Comparison of ENCODE assay signal across 11 cellular contexts in genomic region chr12:107081778-107082177, GRCh38.
"Had no signal": no experiment of that assay in that cellular context is flagged by ENCODE, and none has a peak within 500 bp of the region (broad histone marks: within the 10 kb centered on the region; RNA-seq: fewer than 3 reads in every experiment).

No MANE protein-coding gene starts in this region.

- H3K4me2 ChIP-seq: GM23338 had no signal

- FAIRE-seq: H1, H54 had no signal

- DNase-seq: GM23248, GOT3, H7, H9, HCEC 1CT, HFFc6 had no signal

- H3K27ac ChIP-seq: GM23248 had no signal

- H2AFZ ChIP-seq: GM23248, GM23338 had no signal

- H3K4me1 ChIP-seq: HAP-1 had no signal

- H3K4me3 ChIP-seq: GM23248, GM23338, HAP-1 had no signal

- H3K9ac ChIP-seq: GM23248 had no signal

- H3K36me3 ChIP-seq: HAP-1 had no signal

- ATAC-seq: GM23338, HCT116 had no signal
